In genomic region chr5:142922223-142922952, GRCh38 we compare ENCODE assay signal across 8 cellular contexts.
DNase-seq lines count a peak whose midpoint lies in the region; ATAC-seq, FAIRE-seq and TF ChIP-seq lines count a peak whose summit lies in the region.

No MANE protein-coding gene starts in this region.

- DNase-seq in DMS79 treated with DMSO at 0.1 percent for 48 hours (lab: John Stamatoyannopoulos, UW) = peak; percentile 21
- DNase-seq in DMS79 (lab: John Stamatoyannopoulos, UW) = no peak
- peak; percentile 32 for DNase-seq in H7
- peak; percentile 72 for DNase-seq in NCI-H1694 treated with DMSO at 0.1 percent for 48 hours (lab: John Stamatoyannopoulos, UW)
- DNase-seq in astrocyte (ENCODE audit: low read depth) = peak; percentile 35
- no peak for DNase-seq in upper lobe of right lung
- no peak for DNase-seq in T-helper 9 cell

- no peaks in the 10 kb centered on the region for H3K9me3 Mint-ChIP-seq in astrocyte (ENCODE audit: unreplicated experiment)

- H3K4me1 ChIP-seq in astrocyte (ENCODE audit: insufficient read depth, low read length) (peaks cover 13% of the 10 kb centered on the region), upper lobe of right lung (peaks cover 42% of the 10 kb centered on the region)

- H3K27me3 ChIP-seq in H7 (ENCODE audit: control insufficient read depth, insufficient read depth, low read length) = no peaks in the 10 kb centered on the region
- H3K27me3 ChIP-seq in astrocyte (ENCODE audit: insufficient read depth, low read length) = no peaks in the 10 kb centered on the region
- no peaks in the 10 kb centered on the region for H3K27me3 ChIP-seq in upper lobe of right lung

- no peak overlapping the region for H3K4me3 ChIP-seq in H7 (ENCODE audit: insufficient read depth, low read depth, low read length)
- H3K4me3 ChIP-seq in astrocyte (ENCODE audit: insufficient read depth, low read depth, low read length) = no peak overlapping the region
- H3K4me3 ChIP-seq in upper lobe of right lung = no peak overlapping the region

- no peak overlapping the region for H3K4me2 ChIP-seq in astrocyte (ENCODE audit: low read length)

- peaks cover 13% of the 10 kb centered on the region for H3K4me1 Mint-ChIP-seq in astrocyte (ENCODE audit: low read depth, unreplicated experiment)

- H3K9ac ChIP-seq in astrocyte (ENCODE audit: low read length) = no peak overlapping the region

- peak; percentile 59 for ATAC-seq in upper lobe of right lung

- H3K27ac ChIP-seq in astrocyte (ENCODE audit: low read depth, low read length) = no peak overlapping the region
- H3K27ac ChIP-seq in upper lobe of right lung = peak overlapping the region; percentile 20

- H3K36me3 ChIP-seq in H7 (replicated peaks; ENCODE audit: control insufficient read depth, insufficient read depth, low read length) (no peaks in the 10 kb centered on the region), astrocyte (ENCODE audit: insufficient read depth, low read length) (no peaks in the 10 kb centered on the region), upper lobe of right lung (peaks cover 4% of the 10 kb centered on the region)

- FAIRE-seq in astrocyte (lab: Jason Lieb, UNC) = peak; percentile 92
- FAIRE-seq in islet of Langerhans (lab: Jason Lieb, UNC) = peak; percentile 99

- no peaks in the 10 kb centered on the region for H4K20me1 ChIP-seq in astrocyte (ENCODE audit: insufficient read depth, low read length)

- no peak overlapping the region for H3K4me3 Mint-ChIP-seq in astrocyte (ENCODE audit: unreplicated experiment)

- no peak overlapping the region for H2AFZ ChIP-seq in astrocyte (ENCODE audit: low read depth, low read length)

- no peak overlapping the region for H3K27ac Mint-ChIP-seq in astrocyte (ENCODE audit: unreplicated experiment)

- H3K9me3 ChIP-seq in astrocyte (ENCODE audit: insufficient read depth, low read depth, low read length) = no peaks in the 10 kb centered on the region
- no peaks in the 10 kb centered on the region for H3K9me3 ChIP-seq in upper lobe of right lung

- H3K36me3 Mint-ChIP-seq in astrocyte (ENCODE audit: low read depth, unreplicated experiment) = no peaks in the 10 kb centered on the region

- H3K27me3 Mint-ChIP-seq in astrocyte (ENCODE audit: low read depth, unreplicated experiment) = no peaks in the 10 kb centered on the region

- intact Hi-C loops in upper lobe of right lung (cut with DNase I) = no loop called here

- H3K79me2 ChIP-seq in astrocyte (ENCODE audit: insufficient read depth, low read length) = no peaks in the 10 kb centered on the region

- TF ChIP-seq CTCF in astrocyte (IDR thresholded peaks at IDR 0.05; ENCODE audit: insufficient read depth, low read depth, low read length) (peak; percentile 43), upper lobe of right lung (IDR thresholded peaks at IDR 0.05) (peak; percentile 45)

Comparison
In these comparisons a context has a peak if more than half of its experiments do, and no peak if none do; other contexts are left out.
1. DNase-seq: peak in DMS79 treated with DMSO at 0.1 percent for 48 hours (single experiment), H7 (single experiment), NCI-H1694 treated with DMSO at 0.1 percent for 48 hours (single experiment) and astrocyte (single experiment); none in DMS79 (single experiment), upper lobe of right lung (single experiment) and T-helper 9 cell (single experiment).